Comparison of ENCODE assay signal across 18 cellular contexts in the genomic region with DNA sequence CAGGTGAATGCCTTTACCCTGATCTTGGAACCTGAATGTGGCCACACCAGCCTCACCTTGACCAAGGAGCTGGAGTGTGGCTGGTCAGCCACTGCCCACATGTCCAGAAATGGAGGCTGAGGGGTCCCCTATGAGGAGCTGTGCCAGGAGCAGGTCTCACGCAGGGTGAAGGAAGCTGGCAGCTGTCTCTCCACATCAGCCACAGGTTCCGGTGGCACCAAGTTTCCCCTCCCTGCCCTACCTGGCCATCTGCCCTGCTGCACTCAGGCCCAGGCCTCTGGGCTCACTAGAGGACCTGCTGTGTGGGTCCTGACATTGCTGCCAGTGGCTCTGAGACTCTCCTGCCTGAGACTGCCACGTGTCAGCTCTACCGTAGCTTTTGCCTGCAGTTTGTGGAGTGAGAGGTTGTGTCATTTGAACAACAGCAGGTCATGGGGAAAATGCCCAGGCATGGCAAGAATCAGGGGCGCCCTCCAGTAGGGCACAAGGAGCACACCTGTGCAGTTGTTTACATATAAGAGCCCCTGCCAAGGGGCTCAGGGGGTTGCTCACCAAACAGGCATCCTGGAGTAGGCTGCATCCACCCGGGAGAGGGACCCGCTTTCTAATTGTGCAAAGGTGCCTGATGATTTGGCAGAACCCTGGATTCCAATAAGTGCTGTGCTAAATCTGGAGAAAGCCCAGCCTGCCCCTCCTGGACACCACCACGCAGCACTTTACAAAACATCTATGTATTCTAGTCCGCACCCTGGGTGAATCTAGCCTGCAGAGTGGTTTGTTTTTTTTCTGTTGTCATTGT.
"Had no signal": no experiment of that assay in that cellular context is flagged by ENCODE, and none has a peak within 500 bp of the region (broad histone marks: within the 10 kb centered on the region; RNA-seq: fewer than 3 reads in every experiment).

No MANE protein-coding gene starts in this region.

- H3K9me3 Mint-ChIP-seq: activated naive CD8-positive, alpha-beta T cell treated with anti-CD3 and anti-CD28 coated beads, Interleukin-2, amount 50 U/mL, for 24 hours; activated T-helper 1 cell treated with anti-CD3 and anti-CD28 coated beads, Interleukin-12 subunit alpha, Interleukin-12 subunit beta, Interleukin-2, Interleukin-4 antibody, amounts not matched to agents 30 ng/mL and 10 ng/mL and 1 ng/mL, durations not matched to agents 14 hours and 24 hours and 36 hours; effector memory CD8-positive, alpha-beta T cell; mesothelial cell of epicardium; T-helper 2 cell treated with Interferon-gamma antibody and Interleukin-4, amounts not matched to agents 5 μg/mL and 100 μg/mL, for 36 hours had no signal

- H3K4me3 ChIP-seq: gastroesophageal sphincter, sigmoid colon had no signal

- H3K27me3 ChIP-seq: gastroesophageal sphincter, neutrophil, sigmoid colon had no signal

- H3K4me3 Mint-ChIP-seq: activated naive CD8-positive, alpha-beta T cell treated with anti-CD3 and anti-CD28 coated beads, Interleukin-2, amount 50 U/mL, for 24 hours; activated T-helper 1 cell treated with anti-CD3 and anti-CD28 coated beads, Interleukin-12 subunit alpha, Interleukin-12 subunit beta, Interleukin-2, Interleukin-4 antibody, amounts not matched to agents 30 ng/mL and 10 ng/mL and 1 ng/mL, durations not matched to agents 14 hours and 24 hours and 36 hours; effector memory CD8-positive, alpha-beta T cell; mesothelial cell of epicardium; T-helper 2 cell treated with Interferon-gamma antibody and Interleukin-4, amounts not matched to agents 5 μg/mL and 100 μg/mL, for 36 hours had no signal

- H3K9me3 ChIP-seq: gastroesophageal sphincter, neutrophil, sigmoid colon had no signal

- H3K36me3 Mint-ChIP-seq: mesothelial cell of epicardium had no signal

- ATAC-seq: activated naive CD8-positive, alpha-beta T cell treated with anti-CD3 and anti-CD28 coated beads, Interleukin-2, amount 50 U/mL, for 24 hours; effector memory CD8-positive, alpha-beta T cell; gastroesophageal sphincter had no signal

- H3K27ac Mint-ChIP-seq: activated naive CD8-positive, alpha-beta T cell treated with anti-CD3 and anti-CD28 coated beads, Interleukin-2, amount 50 U/mL, for 24 hours; activated T-helper 1 cell treated with anti-CD3 and anti-CD28 coated beads, Interleukin-12 subunit alpha, Interleukin-12 subunit beta, Interleukin-2, Interleukin-4 antibody, amounts not matched to agents 30 ng/mL and 10 ng/mL and 1 ng/mL, durations not matched to agents 14 hours and 24 hours and 36 hours; effector memory CD8-positive, alpha-beta T cell; mesothelial cell of epicardium; progenitor cell of endocrine pancreas; T-helper 2 cell treated with Interferon-gamma antibody and Interleukin-4, amounts not matched to agents 5 μg/mL and 100 μg/mL, for 36 hours had no signal

- H3K4me1 Mint-ChIP-seq: activated naive CD8-positive, alpha-beta T cell treated with anti-CD3 and anti-CD28 coated beads, Interleukin-2, amount 50 U/mL, for 24 hours had no signal

- DNase-seq: activated CD4-positive, alpha-beta T cell treated with anti-CD3 and anti-CD28 coated beads, Interleukin-2, amount 50 U/mL, for 1 hour; activated naive CD4-positive, alpha-beta T cell treated with Interleukin-2 at 50 U/mL for 16 hours; activated naive CD8-positive, alpha-beta T cell treated with anti-CD3 and anti-CD28 coated beads, Interleukin-2, amount 50 U/mL, for 24 hours; caudate nucleus; cortex of kidney; effector memory CD8-positive, alpha-beta T cell; hippocampal formation; kidney glomerular epithelial cell; sigmoid colon; stimulated activated CD4-positive, alpha-beta T cell treated with anti-CD3 and anti-CD28 coated beads, Interleukin-2, amount 100 ng/mL, for 24 hours; stimulated activated naive CD4-positive, alpha-beta T cell had no signal

- H3K27ac ChIP-seq: epithelial cell of prostate, gastroesophageal sphincter, neutrophil, sigmoid colon had no signal

- H3K36me3 ChIP-seq: gastroesophageal sphincter, neutrophil, sigmoid colon had no signal

- H3K4me1 ChIP-seq: gastroesophageal sphincter had no signal
